Comparison of ENCODE assay signal across 9 cellular contexts in genomic region chr12:48978291-48978740, GRCh38. TPM values are rescaled to one million over a fixed set of nuclear protein-coding genes. Genes with fewer than 3 reads are reported as not detected.
DNase-seq lines count a peak whose midpoint lies in the region; ATAC-seq, FAIRE-seq and TF ChIP-seq lines count a peak whose summit lies in the region.
"Had no signal": no experiment of that assay in that cellular context is flagged by ENCODE, and none has a peak within 500 bp of the region (broad histone marks: within the 10 kb centered on the region; RNA-seq: fewer than 3 reads in every experiment).

WNT1 (plus strand) TSS chr12:48978322; CDS start chr12:48978651, 329 bp downstream.

- H2BK5ac ChIP-seq in H1 (ENCODE audit: low read depth, low read length): peak within 1 kb of the TSS; percentile 44; the same call in 1 of the 2 replicates

- H4K91ac ChIP-seq in H1 (replicated peaks; ENCODE audit: insufficient read length, low read length): no peak within 1 kb of the TSS

- H3K23me2 ChIP-seq in H1 (ENCODE audit: low read depth, low read length): peaks cover 15% of the 10 kb centered on the region

- H3K14ac ChIP-seq in H1 (ENCODE audit: insufficient read length): no peak within 1 kb of the TSS

- H3K4me2 ChIP-seq in KMS-11: peak within 1 kb of the TSS; percentile 51
- H3K4me2 ChIP-seq in H1 (ENCODE audit: insufficient read depth in 1 of 2, low read depth in 2 of 2, low read length in 2 of 2): peak within 1 kb of the TSS; percentile 65

- TF ChIP-seq EP300 in H1 (IDR thresholded peaks at IDR 0.05; ENCODE audit: borderline replicate concordance in 1 of 2, low read depth in 2 of 2, low read length in 2 of 2): no peak

- intact Hi-C loops in prostate gland (cut with DNase I): no loop called here

- H3K56ac ChIP-seq in H1 (replicated peaks; ENCODE audit: insufficient read length, low read depth, low read length): no peak within 1 kb of the TSS

- H2AK5ac ChIP-seq in H1 (ENCODE audit: low read depth, low read length): peak within 1 kb of the TSS; percentile 91

- no peak within 1 kb of the TSS; the same call in 1 of the 2 replicates for H3K18ac ChIP-seq in H1 (ENCODE audit: extremely low read depth, low read length)

- H3K4ac ChIP-seq in H1 (replicated peaks; ENCODE audit: insufficient read length, low read depth, low read length): no peak within 1 kb of the TSS

- 4% methylated on average over 38 of the region's 45 CpGs; no CpG with 5 or more reads in 1 of the 2 experiments for WGBS in H1 (ENCODE audit: extremely low coverage in 1 of 2, insufficient coverage in 1 of 2, insufficient read length in 1 of 2, insufficient replicate concordance in 2 of 2, low coverage in 1 of 2, low lambda C conversion rate in 2 of 2, missing lambda C conversion rate in 1 of 2), 2 experiments
- 0% methylated on average over 15 of the region's 45 CpGs for WGBS in prostate gland

- peak; percentile 53; the same call in 1 of the 2 replicates for TF ChIP-seq CTCF in KMS-11 (conservative IDR thresholded peaks at IDR 0.05; ENCODE audit: low read depth, low read length)
- no peak for TF ChIP-seq CTCF in H1 (IDR thresholded peaks at IDR 0.05; ENCODE audit: control extremely low read depth in 1 of 3, insufficient read depth in 1 of 3, low read depth in 1 of 3, low read length in 3 of 3)
- TF ChIP-seq CTCF in prostate gland (IDR thresholded peaks at IDR 0.05): no peak

- no peaks in the 10 kb centered on the region for H4K20me1 ChIP-seq in KMS-11 (ENCODE audit: insufficient read depth)
- H4K20me1 ChIP-seq in H1 (replicated peaks in 1 of 2; ENCODE audit: control insufficient read depth in 1 of 2, insufficient read depth in 2 of 2, low read length in 2 of 2): peaks cover 8 to 9% of the 10 kb centered on the region in 2 experiments

- H3K4me1 ChIP-seq in KMS-11 (ENCODE audit: low read depth, poor library complexity, severe bottlenecking) (peaks cover 27% of the 10 kb centered on the region), H1 (replicated peaks in 1 of 4; ENCODE audit: control insufficient read depth in 3 of 4, insufficient read depth in 4 of 4, low read length in 3 of 4) (peaks cover 0 to 36% (median 29%) of the 10 kb centered on the region in 4 experiments; a peak in 6 of 7 replicates), prostate gland (replicated peaks) (peaks cover 12% of the 10 kb centered on the region)

- H2AFZ ChIP-seq in KMS-11 (ENCODE audit: low read depth) (peak within 1 kb of the TSS; percentile 87), H1 (ENCODE audit: low read length) (peak within 1 kb of the TSS; percentile 42; the same call in 1 of the 2 replicates)

- TF ChIP-seq RAD21 in H1 (IDR thresholded peaks at IDR 0.05 in 1 of 2, conservative IDR thresholded peaks at IDR 0.05 in 1 of 2; ENCODE audit: low read depth in 2 of 2, low read length in 2 of 2): no peak

- H3K23ac ChIP-seq in H1 (ENCODE audit: insufficient read length): no peak within 1 kb of the TSS

- peak within 1 kb of the TSS; percentile 72; the same call in 1 of the 2 replicates for H2BK15ac ChIP-seq in H1 (ENCODE audit: low read length)

- H3K27me3 ChIP-seq in KMS-11 (ENCODE audit: insufficient read depth, low read depth) (peaks cover 41% of the 10 kb centered on the region), H1 (replicated peaks in 1 of 4; ENCODE audit: control insufficient read depth in 3 of 4, extremely low read depth in 1 of 4, insufficient read depth in 3 of 4, low read length in 3 of 4) (peaks cover 76 to 98% (median 95%) of the 10 kb centered on the region in 4 experiments), prostate gland (replicated peaks; ENCODE audit: insufficient read depth) (peaks cover 29% of the 10 kb centered on the region)

- H3K4me3 ChIP-seq in KMS-11 (IDR thresholded peaks at IDR 0.05; ENCODE audit: insufficient read depth, low read depth, low read length) (no peak within 1 kb of the TSS), H1 (ENCODE audit: extremely low read depth in 1 of 4, insufficient read depth in 2 of 4, low read depth in 3 of 4, low read length in 4 of 4) (peak within 1 kb of the TSS; percentile 2 to 57 (median 22); a peak in 7 of 8 replicates), prostate gland (peak within 1 kb of the TSS; percentile 6 to 9)

- DNase-seq in H1 (ENCODE audit: low read depth in 1 of 2, low spot score in 2 of 2): peak in 1 of 2 experiments; percentile 70
- no peak for DNase-seq in prostate gland (ENCODE audit: low spot score)
- DNase-seq in hippocampal formation (lab: John Stamatoyannopoulos, UW): no peak
- no peak for DNase-seq in effector CD8-positive, alpha-beta T cell (lab: John Stamatoyannopoulos, UW)

- peak; percentile 6 for ATAC-seq in GM18907 (IDR thresholded peaks at IDR 0.05; ENCODE audit: unreplicated experiment)
- no peak for ATAC-seq in GM21515 (IDR thresholded peaks at IDR 0.05; ENCODE audit: unreplicated experiment)
- ATAC-seq in HG02884 (IDR thresholded peaks at IDR 0.05; ENCODE audit: unreplicated experiment): no peak

- H2BK120ac ChIP-seq in H1 (replicated peaks; ENCODE audit: low read depth, low read length): no peak within 1 kb of the TSS

- H3K9me3 ChIP-seq in H1 (ENCODE audit: insufficient read depth in 2 of 2, low read depth in 1 of 2, low read length in 1 of 2) (no peaks in the 10 kb centered on the region), prostate gland (no peaks in the 10 kb centered on the region)

- TF ChIP-seq POLR2A in H1 (IDR thresholded peaks at IDR 0.05; ENCODE audit: control extremely low read depth in 1 of 2, low read depth in 2 of 2, low read length in 2 of 2): no peak
- TF ChIP-seq POLR2A in prostate gland (IDR thresholded peaks at IDR 0.05): no peak

- FAIRE-seq in H1 (lab: Jason Lieb, UNC): no peak

- H2BK20ac ChIP-seq in H1 (ENCODE audit: low read length): peak within 1 kb of the TSS; percentile 48; the same call in 1 of the 2 replicates

- no peaks in the 10 kb centered on the region for H3K79me2 ChIP-seq in KMS-11 (ENCODE audit: insufficient read depth, low read depth)
- H3K79me2 ChIP-seq in H1 (ENCODE audit: control insufficient read depth in 1 of 2, insufficient read depth in 2 of 2, low read length in 2 of 2): no peaks in the 10 kb centered on the region

- CTCF ChIA-PET in H1 (lab: Charles Lee; ENCODE audit: partially characterized antibody): interaction anchor here (0.9 to 40.8 kb wide), 25 partner anchors 7 to 317 kb away, joined by 3 to 1336 read pairs (median 5); partner anchors contain the start of genes ARF3, DDN, DDX23 and FKBP11

- POLR2A ChIA-PET in H1 (lab: Charles Lee; ENCODE audit: partially characterized antibody): interaction anchor here (0.6 to 4.3 kb wide), 6 partner anchors 9 to 113 kb away, joined by 3 to 21 read pairs (median 4); partner anchors contain the start of gene RND1

- H3K36me3 ChIP-seq in KMS-11 (ENCODE audit: insufficient read depth) (no peaks in the 10 kb centered on the region), H1 (ENCODE audit: control insufficient read depth in 2 of 4, insufficient read depth in 4 of 4, low read length in 3 of 4) (peaks cover 0 to 6% (median 0%) of the 10 kb centered on the region in 4 experiments; a peak in 1 of 8 replicates), prostate gland (no peaks in the 10 kb centered on the region)

- peak within 1 kb of the TSS; percentile 73 for H4K8ac ChIP-seq in H1 (ENCODE audit: extremely low read depth, insufficient read depth, low read length)

- H3K9ac ChIP-seq in KMS-11 (no peak within 1 kb of the TSS; the same call in 1 of the 2 replicates), H1 (replicated peaks in 1 of 4; ENCODE audit: extremely low read depth in 1 of 4, low read depth in 3 of 4, low read length in 3 of 4) (no peak within 1 kb of the TSS)

- peak within 1 kb of the TSS; percentile 84; the same call in 1 of the 2 replicates for H2BK12ac ChIP-seq in H1 (ENCODE audit: low read depth, low read length)

- no peak within 1 kb of the TSS for H4K5ac ChIP-seq in H1 (ENCODE audit: insufficient read length, low read depth, low read length)

- H3K79me1 ChIP-seq in H1 (ENCODE audit: low read depth, low read length): no peaks in the 10 kb centered on the region

- H3K27ac ChIP-seq in KMS-11 (no peak within 1 kb of the TSS), H1 (ENCODE audit: low read depth, low read length) (no peak within 1 kb of the TSS), prostate gland (no peak within 1 kb of the TSS)

TF ChIP-seq in H1, 55 proteins besides CTCF, POLR2A, EP300 and RAD21 (continues in another document):
- no peak for TF ChIP-seq CBX8 (IDR thresholded peaks at IDR 0.05; ENCODE audit: borderline replicate concordance, low read depth, low read length)

RNA-seq across cellular contexts. Expression of gene WNT1, which starts in this region (rescaled TPM):
- not detected in 2 replicates for total RNA-seq in H1 (2021; fragmentation: NEBNext Ultra II Directional; extraction: Animal tissue kit (Norgen Biotek cat#: 25700))
- not detected in 2 replicates for polyA plus RNA-seq in H1 (2011; rRNA removed)
- not detected for polyA plus RNA-seq in H1 (2011; cell fraction: cytosol; rRNA removed)
- polyA plus RNA-seq in H1 (2011; cell fraction: nucleus; rRNA removed): not detected
- polyA plus RNA-seq in H1 (2012, experiment 1 of 2): not detected in 4 replicates
- not detected for polyA plus RNA-seq in H1 (2012, experiment 2 of 2)
- not detected for polyA plus RNA-seq in H1 (2013, experiment 1 of 2)
- not detected for polyA plus RNA-seq in H1 (2013, experiment 2 of 2)
- polyA minus RNA-seq in H1 (2011; rRNA and poly(A)+ RNA removed): not detected in 2 replicates
- polyA minus RNA-seq in H1 (2011; cell fraction: cytosol; rRNA and poly(A)+ RNA removed): not detected
- not detected for polyA minus RNA-seq in H1 (2011; cell fraction: nucleus; rRNA and poly(A)+ RNA removed)
- not detected for total RNA-seq in prostate gland
- total RNA-seq: aorta had no signal
- polyA plus RNA-seq: aorta had no signal
